Comparison of ENCODE assay signal across 3 cellular contexts in genomic region chr17:47180988-47181387, GRCh38. TPM values are rescaled to one million over a fixed set of nuclear protein-coding genes. Genes with fewer than 3 reads are reported as not detected.
"Had no signal": no experiment of that assay in that cellular context is flagged by ENCODE, and none has a peak within 500 bp of the region (broad histone marks: within the 10 kb centered on the region; RNA-seq: fewer than 3 reads in every experiment).

No MANE protein-coding gene starts in this region.

RNA-seq across cellular contexts. Expression of gene MYL4, which starts 28.2 kb away (rescaled TPM):
- total RNA-seq: M059J, MCF 10A, NCI-H460 had no signal
